32 cellular contexts compared by ENCODE assay signal in genomic region chr1:235652364-235652763, GRCh38. TPM values are rescaled to one million over a fixed set of nuclear protein-coding genes. Genes with fewer than 3 reads are reported as not detected.
"Had no signal": no experiment of that assay in that cellular context is flagged by ENCODE, and none has a peak within 500 bp of the region (broad histone marks: within the 10 kb centered on the region; RNA-seq: fewer than 3 reads in every experiment).

No MANE protein-coding gene starts in this region.

- H3K9me3 ChIP-seq: adrenal gland, body of pancreas, esophagus squamous epithelium had no signal

- H3K27ac ChIP-seq: adrenal gland, body of pancreas, esophagus squamous epithelium, gastroesophageal sphincter, WERI-Rb-1 had no signal

- H3K27ac Mint-ChIP-seq: activated B cell treated with CpG ODN at 0.5 μM for 24 hours; activated CD8-positive, alpha-beta memory T cell treated with anti-CD3 and anti-CD28 coated beads, Interleukin-2, amount 10 ng/mL, durations not matched to agents 7 days and 5 days; activated CD8-positive, alpha-beta T cell treated with anti-CD3 and anti-CD28 coated beads for 36 hours; activated naive CD4-positive, alpha-beta T cell treated with anti-CD3 and anti-CD28 coated beads, Interleukin-2, amount 10 ng/mL, durations not matched to agents 7 days and 5 days; activated naive CD8-positive, alpha-beta T cell treated with anti-CD3 and anti-CD28 coated beads for 36 hours; activated naive CD8-positive, alpha-beta T cell treated with anti-CD3 and anti-CD28 coated beads, Interleukin-2, amount 50 U/mL, for 24 hours; activated T-cell treated with anti-CD3 and anti-CD28 coated beads, Interleukin-2, amount 50 U/mL, for 24 hours; activated T-cell treated with anti-CD3 and anti-CD28 coated beads, Interleukin-2, amount 50 U/mL, for 72 hours; effector memory CD8-positive, alpha-beta T cell; T-helper 17 cell; T-helper 2 cell treated with Interferon-gamma antibody and Interleukin-4, amounts not matched to agents 5 μg/mL and 100 μg/mL, for 36 hours had no signal

- H3K4me3 ChIP-seq: adrenal gland, body of pancreas, esophagus squamous epithelium, gastroesophageal sphincter had no signal

- H3K36me3 ChIP-seq: adrenal gland, esophagus squamous epithelium, gastroesophageal sphincter had no signal

- DNase-seq: activated B cell treated with CpG ODN at 0.5 μM for 24 hours; activated CD4-positive, alpha-beta T cell treated with anti-CD3 and anti-CD28 coated beads for 48 hours; activated CD4-positive, alpha-beta T cell treated with anti-CD3 and anti-CD28 coated beads, Interleukin-2, amount 50 U/mL, for 1 hour; activated CD4-positive, alpha-beta T cell treated with anti-CD3 and anti-CD28 coated beads, Interleukin-2, amount 50 U/mL, for 48 hours; activated CD8-positive, alpha-beta memory T cell treated with anti-CD3 and anti-CD28 coated beads, Interleukin-2, amount 10 ng/mL, durations not matched to agents 7 days and 5 days; activated CD8-positive, alpha-beta memory T cell treated with anti-CD3 and anti-CD28 coated beads, Interleukin-2, amount 50 U/mL, for 4 hours; activated CD8-positive, alpha-beta T cell treated with anti-CD3 and anti-CD28 coated beads for 36 hours; activated gamma-delta T cell; activated naive CD4-positive, alpha-beta T cell; activated naive CD4-positive, alpha-beta T cell treated with anti-CD3 and anti-CD28 coated beads, Interleukin-2, amount 10 ng/mL, durations not matched to agents 7 days and 5 days; activated naive CD8-positive, alpha-beta T cell treated with anti-CD3 and anti-CD28 coated beads for 36 hours; activated naive CD8-positive, alpha-beta T cell treated with anti-CD3 and anti-CD28 coated beads, Interleukin-2, amount 50 U/mL, for 24 hours; activated T-cell treated with anti-CD3 and anti-CD28 coated beads for 4 hours; activated T-cell treated with anti-CD3 and anti-CD28 coated beads, Interleukin-2, amount 50 U/mL, for 24 hours; activated T-cell treated with anti-CD3 and anti-CD28 coated beads, Interleukin-2, amount 50 U/mL, for 72 hours; adrenal gland; amygdala; aorta; body of pancreas; cortex of kidney; dermis blood vessel endothelial cell; effector CD4-positive, alpha-beta T cell; effector memory CD8-positive, alpha-beta T cell; erythroblast; esophagus squamous epithelium; foreskin melanocyte; T-helper 1 cell; T-helper 17 cell; T1000; WERI-Rb-1 had no signal

- H3K4me3 Mint-ChIP-seq: activated B cell treated with CpG ODN at 0.5 μM for 24 hours; activated CD8-positive, alpha-beta memory T cell treated with anti-CD3 and anti-CD28 coated beads, Interleukin-2, amount 10 ng/mL, durations not matched to agents 7 days and 5 days; activated CD8-positive, alpha-beta T cell treated with anti-CD3 and anti-CD28 coated beads for 36 hours; activated naive CD4-positive, alpha-beta T cell treated with anti-CD3 and anti-CD28 coated beads, Interleukin-2, amount 10 ng/mL, durations not matched to agents 7 days and 5 days; activated naive CD8-positive, alpha-beta T cell treated with anti-CD3 and anti-CD28 coated beads for 36 hours; activated naive CD8-positive, alpha-beta T cell treated with anti-CD3 and anti-CD28 coated beads, Interleukin-2, amount 50 U/mL, for 24 hours; activated T-cell treated with anti-CD3 and anti-CD28 coated beads, Interleukin-2, amount 50 U/mL, for 24 hours; effector memory CD8-positive, alpha-beta T cell; T-helper 17 cell; T-helper 2 cell treated with Interferon-gamma antibody and Interleukin-4, amounts not matched to agents 5 μg/mL and 100 μg/mL, for 36 hours had no signal

- H3K9me3 Mint-ChIP-seq: activated naive CD4-positive, alpha-beta T cell treated with anti-CD3 and anti-CD28 coated beads, Interleukin-2, amount 10 ng/mL, durations not matched to agents 7 days and 5 days; activated naive CD8-positive, alpha-beta T cell treated with anti-CD3 and anti-CD28 coated beads, Interleukin-2, amount 50 U/mL, for 24 hours; T-helper 2 cell treated with Interferon-gamma antibody and Interleukin-4, amounts not matched to agents 5 μg/mL and 100 μg/mL, for 36 hours had no signal

RNA-seq across cellular contexts. Expression of gene GNG4, which starts 2.8 kb away (rescaled TPM):
- total RNA-seq: T-helper 17 cell had no signal
